ENCODE assay signal across 23 cellular contexts in genomic region chr1:179300112-179300511, GRCh38. TPM values are rescaled to one million over a fixed set of nuclear protein-coding genes. Genes with fewer than 3 reads are reported as not detected.
A peak's percentile ranks its signal among the peaks of the same experiment; 100 is the strongest.
DNase-seq lines count a peak whose midpoint lies in the region; ATAC-seq and TF ChIP-seq lines count a peak whose summit lies in the region.
"Had no signal": no experiment of that assay in that cellular context is flagged by ENCODE, and none has a peak within 500 bp of the region (broad histone marks: within the 10 kb centered on the region; RNA-seq: fewer than 3 reads in every experiment).

No MANE protein-coding gene starts in this region.

- peaks cover 0 to 2% of the 10 kb centered on the region in 2 experiments; a peak in 1 of 4 replicates for H3K4me1 ChIP-seq in SK-N-SH (ENCODE audit: control insufficient read depth in 1 of 2, insufficient read depth in 2 of 2, low read depth in 1 of 2, low read length in 1 of 2)

- H3K4me1 Mint-ChIP-seq in Calu3 (ENCODE audit: low read depth, unreplicated experiment) (peaks cover 60% of the 10 kb centered on the region), immature natural killer cell (peaks cover 66 to 67% of the 10 kb centered on the region in 2 donors)
- peaks cover 62% of the 10 kb centered on the region for H3K4me1 Mint-ChIP-seq in activated T-helper 1 cell treated with anti-CD3 and anti-CD28 coated beads, Interleukin-12 subunit alpha, Interleukin-12 subunit beta, Interleukin-2, Interleukin-4 antibody, amounts not matched to agents 30 ng/mL and 10 ng/mL and 1 ng/mL, durations not matched to agents 14 hours and 24 hours and 36 hours (ENCODE audit: low read depth)

- CTCF ChIA-PET in SK-N-SH (lab: Yijun Ruan, JAX) = no interaction called here
- CTCF ChIA-PET in Calu3 (lab: Charles Lee) = interaction anchor here (0.7 kb wide), 1 partner anchor 282 kb away, joined by 4 read pairs; no protein-coding TSS in a partner anchor

- H3K79me2 ChIP-seq in SK-N-SH (ENCODE audit: insufficient read depth) = peaks cover 93% of the 10 kb centered on the region

- no peak overlapping the region for H2AFZ ChIP-seq in SK-N-SH (ENCODE audit: low read depth)
- H2AFZ ChIP-seq: GM23338 had no signal

- H3K9me2 ChIP-seq in SK-N-SH = no peaks in the 10 kb centered on the region

- no peaks in the 10 kb centered on the region; the same call in 1 of the 2 replicates for H4K20me1 ChIP-seq in SK-N-SH (ENCODE audit: insufficient read depth)

- no peak overlapping the region for H3K4me2 ChIP-seq in SK-N-SH
- H3K4me2 ChIP-seq: BLaER1, GM23338 had no signal

- H3K27me3 Mint-ChIP-seq in Calu3 (ENCODE audit: unreplicated experiment) = no peaks in the 10 kb centered on the region
- H3K27me3 Mint-ChIP-seq in activated T-helper 1 cell treated with anti-CD3 and anti-CD28 coated beads, Interleukin-12 subunit alpha, Interleukin-12 subunit beta, Interleukin-2, Interleukin-4 antibody, amounts not matched to agents 30 ng/mL and 10 ng/mL and 1 ng/mL, durations not matched to agents 14 hours and 24 hours and 36 hours (ENCODE audit: insufficient read depth) = no peaks in the 10 kb centered on the region
- H3K27me3 Mint-ChIP-seq in immature natural killer cell (ENCODE audit: low read depth in 3 of 3) = no peaks in the 10 kb centered on the region

- H3K27me3 ChIP-seq in SK-N-SH (ENCODE audit: insufficient read depth) = no peaks in the 10 kb centered on the region
- H3K27me3 ChIP-seq: BLaER1, upper lobe of right lung had no signal

- no TSS peak for BruUV-seq in Calu3 (replicated peaks; lab: Mats Ljungman, UMichigan)

- intact Hi-C loops in Calu3 (cut with micrococcal nuclease; ENCODE audit: unreplicated experiment) = no loop called here
- intact Hi-C loops in activated T-helper 1 cell treated with anti-CD3 and anti-CD28 coated beads, Interleukin-12 subunit alpha, Interleukin-12 subunit beta, Interleukin-2, Interleukin-4 antibody, amounts not matched to agents 30 ng/mL and 10 ng/mL and 1 ng/mL, durations not matched to agents 14 hours and 24 hours and 36 hours (cut with micrococcal nuclease) = no loop called here

- H3K4me3 ChIP-seq in SK-N-SH (ENCODE audit: low read depth in 2 of 2, low read length in 1 of 2) = no peak overlapping the region
- H3K4me3 ChIP-seq: BLaER1, GM23338, left ventricle myocardium inferior, skin epidermis, upper lobe of right lung had no signal

- H3K4me3 Mint-ChIP-seq in Calu3 (ENCODE audit: low read depth, unreplicated experiment) = no peak overlapping the region
- H3K4me3 Mint-ChIP-seq in activated T-helper 1 cell treated with anti-CD3 and anti-CD28 coated beads, Interleukin-12 subunit alpha, Interleukin-12 subunit beta, Interleukin-2, Interleukin-4 antibody, amounts not matched to agents 30 ng/mL and 10 ng/mL and 1 ng/mL, durations not matched to agents 14 hours and 24 hours and 36 hours = peak overlapping the region; percentile 48
- peak overlapping the region; percentile 62 to 80 (median 70) for H3K4me3 Mint-ChIP-seq in immature natural killer cell
- H3K4me3 Mint-ChIP-seq: GM23338 had no signal

- H3K27ac Mint-ChIP-seq in Calu3 (ENCODE audit: unreplicated experiment) (peak overlapping the region; percentile 73), immature natural killer cell (peak overlapping the region; percentile 20 to 90 (median 86))
- H3K27ac Mint-ChIP-seq in activated T-helper 1 cell treated with anti-CD3 and anti-CD28 coated beads, Interleukin-12 subunit alpha, Interleukin-12 subunit beta, Interleukin-2, Interleukin-4 antibody, amounts not matched to agents 30 ng/mL and 10 ng/mL and 1 ng/mL, durations not matched to agents 14 hours and 24 hours and 36 hours = peak overlapping the region; percentile 36
- H3K27ac Mint-ChIP-seq: GM23338 had no signal

- no peak for TF ChIP-seq EP300 in SK-N-SH (IDR thresholded peaks at IDR 0.05; ENCODE audit: borderline replicate concordance in 1 of 2, low read depth in 1 of 2, low read length in 1 of 2)

- TF ChIP-seq CTCF in SK-N-SH (IDR thresholded peaks at IDR 0.05) (no peak), Calu3 (IDR thresholded peaks at IDR 0.05; ENCODE audit: unreplicated experiment) (no peak)

- H3K9me3 Mint-ChIP-seq in Calu3 (ENCODE audit: low read depth, unreplicated experiment) (no peaks in the 10 kb centered on the region), immature natural killer cell (no peaks in the 10 kb centered on the region)
- H3K9me3 Mint-ChIP-seq in activated T-helper 1 cell treated with anti-CD3 and anti-CD28 coated beads, Interleukin-12 subunit alpha, Interleukin-12 subunit beta, Interleukin-2, Interleukin-4 antibody, amounts not matched to agents 30 ng/mL and 10 ng/mL and 1 ng/mL, durations not matched to agents 14 hours and 24 hours and 36 hours = no peaks in the 10 kb centered on the region
- H3K9me3 Mint-ChIP-seq: GM23338 had no signal

- no peak for DNase-seq in SK-N-SH
- no peak for DNase-seq in Calu3
- no peak for DNase-seq in activated T-helper 1 cell treated with anti-CD3 and anti-CD28 coated beads, Interleukin-12 subunit alpha, Interleukin-12 subunit beta, Interleukin-2, Interleukin-4 antibody, amounts not matched to agents 30 ng/mL and 10 ng/mL and 1 ng/mL, durations not matched to agents 14 hours and 24 hours and 36 hours (ENCODE audit: low spot score)
- no peak for DNase-seq in immature natural killer cell
- no peak for DNase-seq in RKO (ENCODE audit: low spot score)
- no peak for DNase-seq in NCI-H1092 (lab: John Stamatoyannopoulos, UW)
- DNase-seq: activated CD4-positive, alpha-beta T cell treated with anti-CD3 and anti-CD28 coated beads, Interleukin-2, amount 50 U/mL, for 1 hour; activated T-cell treated with anti-CD3 and anti-CD28 coated beads, Interleukin-2, amount 50 U/mL, for 1 hour; amygdala; dermis blood vessel endothelial cell; left ventricle myocardium inferior; midbrain; NCI-H1417; NCI-H510A treated with DMSO at 0.1 percent for 48 hours; upper lobe of right lung had no signal

- POLR2A ChIA-PET in SK-N-SH (lab: Yijun Ruan, JAX) = no interaction called here

- TF ChIP-seq RAD21 in SK-N-SH (IDR thresholded peaks at IDR 0.05; ENCODE audit: low read length) = no peak

- 65% methylated on average over 1 of the region's 1 CpG for WGBS in SK-N-SH (ENCODE audit: low lambda C conversion rate)

- no peaks in the 10 kb centered on the region for H3K9me3 ChIP-seq in SK-N-SH
- H3K9me3 ChIP-seq: BLaER1, left ventricle myocardium inferior, upper lobe of right lung had no signal

- H3K27ac ChIP-seq in SK-N-SH (ENCODE audit: low read depth in 2 of 2, low read length in 1 of 2) = peak overlapping the region in 1 of 2 experiments; percentile 18; a peak in 1 of 4 replicates
- H3K27ac ChIP-seq: 22Rv1, BLaER1, left ventricle myocardium inferior, RWPE1, upper lobe of right lung had no signal

- H3K36me3 Mint-ChIP-seq in Calu3 (ENCODE audit: insufficient read depth, unreplicated experiment) = peaks cover 54% of the 10 kb centered on the region
- H3K36me3 Mint-ChIP-seq in activated T-helper 1 cell treated with anti-CD3 and anti-CD28 coated beads, Interleukin-12 subunit alpha, Interleukin-12 subunit beta, Interleukin-2, Interleukin-4 antibody, amounts not matched to agents 30 ng/mL and 10 ng/mL and 1 ng/mL, durations not matched to agents 14 hours and 24 hours and 36 hours (ENCODE audit: low read depth) = peaks cover 17% of the 10 kb centered on the region
- H3K36me3 Mint-ChIP-seq in immature natural killer cell = peaks cover 1 to 14% (median 10%) of the 10 kb centered on the region in 3 donors

- ATAC-seq in SK-N-SH treated with all-trans-retinoic acid at 6 μM for 48 hours = no peak
- ATAC-seq in HG02938 (IDR thresholded peaks at IDR 0.05; ENCODE audit: unreplicated experiment) = no peak
- ATAC-seq: GM23338, HepG2, upper lobe of right lung had no signal

- no peak overlapping the region for H3K9ac ChIP-seq in SK-N-SH
- H3K9ac ChIP-seq: BLaER1 had no signal

- H3K36me3 ChIP-seq in SK-N-SH (replicated peaks in 1 of 2; ENCODE audit: control insufficient read depth in 1 of 2, insufficient read depth in 2 of 2, low read length in 1 of 2) = peaks cover 6 to 17% of the 10 kb centered on the region in 2 experiments

- peaks cover 4% of the 10 kb centered on the region for H3F3A ChIP-seq in SK-N-SH (replicated peaks; ENCODE audit: insufficient read depth)

TF ChIP-seq in SK-N-SH treated with all-trans-retinoic acid at 6 μM for 48 hours, 23 proteins besides CTCF, POLR2A, EP300 and RAD21:
- TF ChIP-seq ARNTL (CRISPR knock-in tag; IDR thresholded peaks at IDR 0.05; ENCODE audit: borderline replicate concordance, low read depth) (no peak), ZC3H10 (CRISPR knock-in tag; IDR thresholded peaks at IDR 0.05) (peak; percentile 75; the same call in 1 of the 2 replicates)
TF ChIP-seq in SK-N-SH treated with all-trans-retinoic acid at 6 μM for 48 hours: peak in this region for 1.

TF ChIP-seq in SK-N-SH, 30 proteins besides CTCF, POLR2A, EP300 and RAD21 (continues in another document):
- TF ChIP-seq MXI1 (IDR thresholded peaks at IDR 0.05; ENCODE audit: low read depth, low read length) (no peak), SIN3A (IDR thresholded peaks at IDR 0.05; ENCODE audit: borderline replicate concordance, low read depth, low read length) (no peak)

RNA-seq across cellular contexts. Expression of gene SOAT1, which starts 6.5 kb away (rescaled TPM):
- 8.1 and 12.1 TPM in 2 replicates for polyA plus RNA-seq in SK-N-SH (2012; rRNA removed)
- 13.2 and 14.1 TPM in 2 replicates for polyA plus RNA-seq in SK-N-SH (2012; cell fraction: cytosol; rRNA removed)
- 2.7 and 9.7 TPM in 2 replicates for polyA plus RNA-seq in SK-N-SH (2012; cell fraction: nucleus; rRNA removed)
- total RNA-seq in Calu3 (2022) = 134 and 190 TPM in 2 replicates
- 48.7 and 49.0 TPM in 2 replicates for total RNA-seq in activated T-helper 1 cell treated with anti-CD3 and anti-CD28 coated beads, Interleukin-12 subunit alpha, Interleukin-12 subunit beta, Interleukin-2, Interleukin-4 antibody, amounts not matched to agents 30 ng/mL and 10 ng/mL and 1 ng/mL, durations not matched to agents 14 hours and 24 hours and 36 hours
- 100 to 1,000 TPM in 1 of 3 donors, 10 to 100 TPM in 2; 59.6 to 144 (median 95.3) TPM for polyA plus RNA-seq in immature natural killer cell

Comparison
In these comparisons a context has a peak if more than half of its experiments do, and no peak if none do; other contexts are left out.
1. H3K27ac Mint-ChIP-seq: peak in every context shown above with its lines; median percentile 86 in immature natural killer cell; 73 in Calu3; 36 in activated T-helper 1 cell treated with anti-CD3 and anti-CD28 coated beads, Interleukin-12 subunit alpha, Interleukin-12 subunit beta, Interleukin-2, Interleukin-4 antibody, amounts not matched to agents 30 ng/mL and 10 ng/mL and 1 ng/mL, durations not matched to agents 14 hours and 24 hours and 36 hours.